Comparison of ENCODE assay signal across 2 cellular contexts in genomic region chr22:43843783-43844530, GRCh38.
TF ChIP-seq lines count a peak whose summit lies in the region.

No MANE protein-coding gene starts in this region.

TF ChIP-seq in HepG2, 621 proteins besides CTCF, POLR2A, EP300 and RAD21:
- no peak for TF ChIP-seq ZNF543 (CRISPR knock-in tag; IDR thresholded peaks at IDR 0.05)

TF ChIP-seq in SK-N-SH treated with all-trans-retinoic acid at 6 μM for 48 hours, 23 proteins besides CTCF, POLR2A, EP300 and RAD21:
- TF ChIP-seq ZNF70 (CRISPR knock-in tag; IDR thresholded peaks at IDR 0.05) (peak; percentile 58), TCF4 (CRISPR knock-in tag; IDR thresholded peaks at IDR 0.05; ENCODE audit: borderline replicate concordance) (peak; percentile 30; the same call in 1 of the 2 replicates), SNAI2 (CRISPR knock-in tag; IDR thresholded peaks at IDR 0.05) (no peak), TSHZ2 (CRISPR knock-in tag; IDR thresholded peaks at IDR 0.05) (peak; percentile 46; the same call in 1 of the 2 replicates), TOX (CRISPR knock-in tag; IDR thresholded peaks at IDR 0.05; ENCODE audit: borderline replicate concordance) (no peak), CSRNP3 (CRISPR knock-in tag; IDR thresholded peaks at IDR 0.05) (no peak)
TF ChIP-seq in SK-N-SH treated with all-trans-retinoic acid at 6 μM for 48 hours: peak in this region for 3.
